Comparison of ENCODE assay signal across 9 cellular contexts in genomic region chr20:62652894-62653305, GRCh38. TPM values are rescaled to one million over a fixed set of nuclear protein-coding genes. Genes with fewer than 3 reads are reported as not detected.
DNase-seq lines count a peak whose midpoint lies in the region; ATAC-seq and TF ChIP-seq lines count a peak whose summit lies in the region.
"Had no signal": no experiment of that assay in that cellular context is flagged by ENCODE, and none has a peak within 500 bp of the region (broad histone marks: within the 10 kb centered on the region; RNA-seq: fewer than 3 reads in every experiment).

No MANE protein-coding gene starts in this region.

- H4K20me1 ChIP-seq in DOHH2 (ENCODE audit: control insufficient read depth, insufficient read depth, low read depth, low read length) = peaks cover 28% of the 10 kb centered on the region

- peaks cover 26 to 27% of the 10 kb centered on the region in 2 donors for H3K4me1 Mint-ChIP-seq in immature natural killer cell

- no peaks in the 10 kb centered on the region for H3K9me2 ChIP-seq in DOHH2 (replicated peaks; ENCODE audit: control insufficient read depth, low read length)

- no peak for TF ChIP-seq CTCF in DOHH2 (IDR thresholded peaks at IDR 0.05; ENCODE audit: low read depth, low read length, poor library complexity, severe bottlenecking)
- TF ChIP-seq CTCF in VCaP (conservative IDR thresholded peaks at IDR 0.05) = no peak
- TF ChIP-seq CTCF in spleen (IDR thresholded peaks at IDR 0.05 in 8 of 11, conservative IDR thresholded peaks at IDR 0.05 in 3 of 11) = no peak

- H3K79me2 ChIP-seq in DOHH2 (ENCODE audit: control insufficient read depth, low read length) = peaks cover 96% of the 10 kb centered on the region

- DNase-seq in immature natural killer cell (no peak), spleen (peak; percentile 87), A172 (ENCODE audit: low spot score) (no peak), SHP77 treated with DMSO at 0.1 percent for 48 hours (lab: John Stamatoyannopoulos, UW) (no peak)
- DNase-seq: NCI-H446 treated with DMSO at 0.1 percent for 48 hours had no signal

- peaks cover 21% of the 10 kb centered on the region for H3F3A ChIP-seq in DOHH2 (ENCODE audit: control insufficient read depth, insufficient read depth)

- peaks cover 3 to 4% (median 4%) of the 10 kb centered on the region in 3 donors for H3K27me3 Mint-ChIP-seq in immature natural killer cell (ENCODE audit: low read depth in 3 of 3)

- peak overlapping the region in 4 of 6 donors; percentile 89 to 98 (median 94) for H3K27ac Mint-ChIP-seq in immature natural killer cell

- peak overlapping the region in 2 of 5 donors; percentile 91 to 93 for H3K4me3 Mint-ChIP-seq in immature natural killer cell

- H3K27me3 ChIP-seq in DOHH2 (ENCODE audit: control insufficient read depth, low read length) (no peaks in the 10 kb centered on the region), spleen (replicated peaks in 1 of 7) (no peaks in the 10 kb centered on the region)

- peak overlapping the region; percentile 96 for H3K27ac ChIP-seq in DOHH2 (ENCODE audit: low read depth, low read length)
- peak overlapping the region; percentile 97 for H3K27ac ChIP-seq in VCaP
- peak overlapping the region; percentile 90 to 98 (median 95) for H3K27ac ChIP-seq in spleen

- H3K4me2 ChIP-seq in DOHH2 (ENCODE audit: low read length) = peak overlapping the region; percentile 80

- TF ChIP-seq POLR2A in spleen (IDR thresholded peaks at IDR 0.05) = no peak

- H3K4me1 ChIP-seq in DOHH2 (ENCODE audit: control insufficient read depth, low read length) (peaks cover 77% of the 10 kb centered on the region), spleen (peaks cover 26 to 79% (median 45%) of the 10 kb centered on the region in 6 donors)

- H3K4me3 ChIP-seq in DOHH2 (ENCODE audit: low read length) = peak overlapping the region; percentile 58
- peak overlapping the region in 2 of 8 donors; percentile 20 to 67 for H3K4me3 ChIP-seq in spleen

- H3K36me3 ChIP-seq in DOHH2 (ENCODE audit: control insufficient read depth, low read length) (peaks cover 85% of the 10 kb centered on the region), spleen (peaks cover 0 to 38% (median 0%) of the 10 kb centered on the region in 6 donors)

- no peaks in the 10 kb centered on the region for H3K36me3 Mint-ChIP-seq in immature natural killer cell

- H3K9me3 Mint-ChIP-seq in immature natural killer cell = no peaks in the 10 kb centered on the region

- intact Hi-C loops in spleen (cut with DNase I; ENCODE audit: low total_unique reads) = no loop called here

- ATAC-seq in HG02642 (IDR thresholded peaks at IDR 0.05; ENCODE audit: poor library complexity, unreplicated experiment) = no peak
- no peak for ATAC-seq in HG02623 (IDR thresholded peaks at IDR 0.05; ENCODE audit: unreplicated experiment)

- 77 to 91% (median 86%) methylated on average over 12 to 20 of the region's 20 CpGs for WGBS in spleen, 5 donors

- H3K9me3 ChIP-seq in DOHH2 (ENCODE audit: control insufficient read depth, insufficient read depth, low read length) = no peaks in the 10 kb centered on the region
- H3K9me3 ChIP-seq in spleen = no peaks in the 10 kb centered on the region

RNA-seq across cellular contexts. Expression of gene SLCO4A1, which starts 10.6 kb away (rescaled TPM):
- under 1 TPM in 2 of 3 donors, not detected in 1; 0.34 to 0.40 TPM for polyA plus RNA-seq in immature natural killer cell
- 10 to 100 TPM in 2 of 7 donors, 1 to 10 TPM in 5; 2.9 to 16.3 (median 7.1) TPM for total RNA-seq in spleen
- polyA plus RNA-seq in spleen = 1 to 10 TPM; 4.7 to 7.7 (median 5.9) TPM
- 26.5 and 34.8 TPM in 2 replicates for total RNA-seq in A172 (2014; rRNA removed; shearing (Covaris generic))

RNA-seq across cellular contexts. Expression of gene NTSR1, which starts 55.7 kb away (rescaled TPM):
- polyA plus RNA-seq in immature natural killer cell = not detected
- 1 to 10 TPM in 3 of 7 donors, under 1 TPM in 4; 0.51 to 5.7 (median 0.92) TPM for total RNA-seq in spleen
- polyA plus RNA-seq in spleen = under 1 TPM; 0.14 to 0.30 (median 0.26) TPM
- 8.3 and 9.0 TPM in 2 replicates for total RNA-seq in A172 (2014; rRNA removed; shearing (Covaris generic))
